ENCODE assay signal across 14 cellular contexts in genomic region chr1:169321539-169321938, GRCh38. TPM values are rescaled to one million over a fixed set of nuclear protein-coding genes. Genes with fewer than 3 reads are reported as not detected.
DNase-seq lines count a peak whose midpoint lies in the region; ATAC-seq and TF ChIP-seq lines count a peak whose summit lies in the region.
"Had no signal": no experiment of that assay in that cellular context is flagged by ENCODE, and none has a peak within 500 bp of the region (broad histone marks: within the 10 kb centered on the region; RNA-seq: fewer than 3 reads in every experiment).

No MANE protein-coding gene starts in this region.

- no peak overlapping the region for H3K27ac ChIP-seq in ascending aorta
- H3K27ac ChIP-seq: BLaER1, stomach had no signal

- intact Hi-C loops in Right ventricle myocardium superior (cut with DNase I), result no loop called here
- intact Hi-C loops in ascending aorta (cut with DNase I), result no loop called here

- TF ChIP-seq CTCF in ascending aorta (IDR thresholded peaks at IDR 0.05), result no peak

- H3K4me3 Mint-ChIP-seq in activated naive CD8-positive, alpha-beta T cell treated with anti-CD3 and anti-CD28 coated beads for 36 hours, result no peak overlapping the region
- H3K4me3 Mint-ChIP-seq: activated T-helper 1 cell treated with anti-CD3 and anti-CD28 coated beads, Interleukin-12 subunit alpha, Interleukin-12 subunit beta, Interleukin-2, Interleukin-4 antibody, amounts not matched to agents 30 ng/mL and 10 ng/mL and 1 ng/mL, durations not matched to agents 14 hours and 24 hours and 36 hours had no signal

- H3K27me3 Mint-ChIP-seq in activated naive CD8-positive, alpha-beta T cell treated with anti-CD3 and anti-CD28 coated beads for 36 hours, result no peaks in the 10 kb centered on the region
- H3K27me3 Mint-ChIP-seq: progenitor cell of endocrine pancreas had no signal

- no peaks in the 10 kb centered on the region for H3K9me3 ChIP-seq in ascending aorta
- H3K9me3 ChIP-seq: BLaER1, stomach had no signal

- ATAC-seq in esophagus mucosa, result peak; percentile 26
- no peak for ATAC-seq in Right ventricle myocardium superior (ENCODE audit: poor library complexity)
- no peak for ATAC-seq in HG03442 (IDR thresholded peaks at IDR 0.05; ENCODE audit: unreplicated experiment)

- no peaks in the 10 kb centered on the region for H3K9me3 Mint-ChIP-seq in activated naive CD8-positive, alpha-beta T cell treated with anti-CD3 and anti-CD28 coated beads for 36 hours
- H3K9me3 Mint-ChIP-seq: activated T-helper 1 cell treated with anti-CD3 and anti-CD28 coated beads, Interleukin-12 subunit alpha, Interleukin-12 subunit beta, Interleukin-2, Interleukin-4 antibody, amounts not matched to agents 30 ng/mL and 10 ng/mL and 1 ng/mL, durations not matched to agents 14 hours and 24 hours and 36 hours had no signal

- H3K27ac Mint-ChIP-seq in activated naive CD8-positive, alpha-beta T cell treated with anti-CD3 and anti-CD28 coated beads for 36 hours, result no peak overlapping the region
- H3K27ac Mint-ChIP-seq: activated T-helper 1 cell treated with anti-CD3 and anti-CD28 coated beads, Interleukin-12 subunit alpha, Interleukin-12 subunit beta, Interleukin-2, Interleukin-4 antibody, amounts not matched to agents 30 ng/mL and 10 ng/mL and 1 ng/mL, durations not matched to agents 14 hours and 24 hours and 36 hours had no signal

- peaks cover 15% of the 10 kb centered on the region for H3K36me3 Mint-ChIP-seq in activated naive CD8-positive, alpha-beta T cell treated with anti-CD3 and anti-CD28 coated beads for 36 hours

- no peaks in the 10 kb centered on the region for H3K36me3 ChIP-seq in ascending aorta
- H3K36me3 ChIP-seq: BLaER1, stomach had no signal

- DNase-seq in AG08396 (ENCODE audit: low spot score) (peak; percentile 13), H4 (ENCODE audit: low spot score) (peak; percentile 27), OCI-M1 (lab: John Stamatoyannopoulos, UW) (peak; percentile 82), Right ventricle myocardium superior (no peak), ascending aorta (ENCODE audit: low spot score in 2 of 2) (no peak)
- no peak for DNase-seq in activated naive CD8-positive, alpha-beta T cell treated with anti-CD3 and anti-CD28 coated beads for 36 hours
- DNase-seq: activated CD4-positive, alpha-beta T cell treated with anti-CD3 and anti-CD28 coated beads for 1 hour; GDM1; stomach had no signal

- H3K4me3 ChIP-seq in ascending aorta, result no peak overlapping the region
- H3K4me3 ChIP-seq: BLaER1, stomach had no signal

- peaks cover 14% of the 10 kb centered on the region for H3K4me1 Mint-ChIP-seq in activated naive CD8-positive, alpha-beta T cell treated with anti-CD3 and anti-CD28 coated beads for 36 hours

- no peaks in the 10 kb centered on the region for H3K4me1 ChIP-seq in ascending aorta

- H3K27me3 ChIP-seq in ascending aorta, result no peaks in the 10 kb centered on the region
- H3K27me3 ChIP-seq: BLaER1, stomach had no signal

RNA-seq across cellular contexts. Expression of gene NME7, which starts 46.1 kb away (rescaled TPM):
- total RNA-seq in H4 (2014; rRNA removed; shearing (Covaris generic)), result 40.6 and 50.4 TPM in 2 replicates
- 13.5 TPM for total RNA-seq in esophagus mucosa
- 10.6 TPM for total RNA-seq in Right ventricle myocardium superior
- total RNA-seq in activated naive CD8-positive, alpha-beta T cell treated with anti-CD3 and anti-CD28 coated beads for 36 hours, result 10 to 100 TPM; 18.9 to 22.4 TPM
- total RNA-seq in ascending aorta, result 4.9 TPM

RNA-seq across cellular contexts. Expression of gene BLZF1, which starts 46.5 kb away (rescaled TPM):
- 14.1 and 23.5 TPM in 2 replicates for total RNA-seq in H4 (2014; rRNA removed; shearing (Covaris generic))
- total RNA-seq in esophagus mucosa, result 28.9 TPM
- 24.0 TPM for total RNA-seq in Right ventricle myocardium superior
- 10 to 100 TPM; 14.6 to 17.3 TPM for total RNA-seq in activated naive CD8-positive, alpha-beta T cell treated with anti-CD3 and anti-CD28 coated beads for 36 hours
- 8.5 TPM for total RNA-seq in ascending aorta

Comparison
In these comparisons a context has a peak if more than half of its experiments do, and no peak if none do; other contexts are left out.
1. DNase-seq: peak in AG08396 (single experiment), H4 (single experiment) and OCI-M1 (single experiment); none in Right ventricle myocardium superior (single experiment), activated naive CD8-positive, alpha-beta T cell treated with anti-CD3 and anti-CD28 coated beads for 36 hours (single experiment) and ascending aorta (0 of 2).